9 cellular contexts compared by ENCODE assay signal in the genomic region with DNA sequence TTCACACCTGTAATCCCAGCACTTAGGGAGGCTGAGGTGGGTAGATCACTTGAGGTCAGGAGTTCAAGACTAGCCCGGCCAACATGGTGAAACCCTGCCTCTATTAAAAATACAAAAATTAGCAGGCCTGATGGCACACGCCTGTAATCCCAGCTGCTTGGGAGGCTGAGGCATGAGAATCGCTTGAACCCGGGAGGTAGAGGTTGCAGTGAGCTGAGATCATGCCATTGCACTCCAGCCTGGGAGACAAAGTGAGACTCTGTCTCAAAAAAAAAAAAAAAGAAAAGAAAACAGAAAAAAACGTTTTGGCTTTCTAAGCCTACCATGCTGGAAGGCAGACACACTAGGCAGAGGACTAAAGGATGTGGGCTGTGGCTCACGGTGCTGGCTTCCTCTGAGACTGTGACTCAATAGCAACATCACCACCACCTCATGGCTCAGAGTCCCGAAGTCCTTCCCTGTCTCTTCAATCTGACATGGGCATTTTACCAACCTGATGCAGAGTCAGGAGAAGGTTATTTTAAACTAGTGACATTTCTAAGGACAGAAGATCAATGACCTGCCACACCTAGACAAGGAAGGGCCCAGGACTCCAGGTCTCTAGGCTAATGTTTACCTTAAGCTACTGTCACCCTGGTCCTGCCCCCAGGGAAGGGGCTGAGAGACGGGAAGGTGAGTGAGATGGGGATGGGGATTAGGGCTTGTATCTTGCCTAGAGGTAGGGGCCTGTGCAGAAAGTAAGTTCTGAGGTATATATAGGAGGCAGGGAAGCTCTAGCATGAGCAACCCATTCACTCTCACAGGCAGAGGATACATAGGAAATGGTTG. TPM values are rescaled to one million over a fixed set of nuclear protein-coding genes. Genes with fewer than 3 reads are reported as not detected.
A peak's percentile ranks its signal among the peaks of the same experiment; 100 is the strongest.
DNase-seq lines count a peak whose midpoint lies in the region; ATAC-seq and TF ChIP-seq lines count a peak whose summit lies in the region.
"Had no signal": no experiment of that assay in that cellular context is flagged by ENCODE, and none has a peak within 500 bp of the region (broad histone marks: within the 10 kb centered on the region; RNA-seq: fewer than 3 reads in every experiment).

No MANE protein-coding gene starts in this region.

- no peaks in the 10 kb centered on the region for H4K20me1 ChIP-seq in BLaER1

- no peak for TF ChIP-seq CTCF in right atrium auricular region (IDR thresholded peaks at IDR 0.05)

- H3K9ac ChIP-seq in BLaER1: no peak overlapping the region

- peaks cover 25% of the 10 kb centered on the region for H3K4me1 ChIP-seq in BLaER1
- no peaks in the 10 kb centered on the region for H3K4me1 ChIP-seq in right atrium auricular region

- no peaks in the 10 kb centered on the region for H3K27me3 ChIP-seq in BLaER1
- H3K27me3 ChIP-seq in right atrium auricular region: no peaks in the 10 kb centered on the region

- H3K27ac ChIP-seq in BLaER1 (no peak overlapping the region), right atrium auricular region (peak overlapping the region; percentile 50 to 66)

- no peak overlapping the region for H3K4me3 ChIP-seq in BLaER1
- H3K4me3 ChIP-seq in right atrium auricular region: no peak overlapping the region

- H3K36me3 ChIP-seq in BLaER1 (no peaks in the 10 kb centered on the region), right atrium auricular region (no peaks in the 10 kb centered on the region)

- peak; percentile 64 for ATAC-seq in GM21529 (IDR thresholded peaks at IDR 0.05; ENCODE audit: unreplicated experiment)

- H3K9me3 ChIP-seq in BLaER1: no peaks in the 10 kb centered on the region
- no peaks in the 10 kb centered on the region for H3K9me3 ChIP-seq in right atrium auricular region

- H3K4me2 ChIP-seq in BLaER1: peak overlapping the region; percentile 43

- peak; percentile 83 for DNase-seq in MV-4-11 (lab: John Stamatoyannopoulos, UW)
- peak; percentile 66 for DNase-seq in activated T-helper 1 cell treated with Interleukin-2 at 50 U/mL for 16 hours (ENCODE audit: low read depth)
- no peak for DNase-seq in right atrium auricular region (ENCODE audit: low spot score)
- DNase-seq in stimulated activated CD8-positive, alpha-beta memory T cell treated with anti-CD3 and anti-CD28 coated beads, Interleukin-4, amount 100 ng/mL, for 1 hour (ENCODE audit: low read depth in 2 of 2, low spot score in 1 of 2): peak; percentile 44 to 52
- DNase-seq in midbrain (lab: John Stamatoyannopoulos, UW): no peak
- DNase-seq in superior temporal gyrus (ENCODE audit: extremely low spot score): no peak

RNA-seq across cellular contexts. Expression of a gene that starts 3.7 kb away (rescaled TPM):
- 10 to 100 TPM; 30.1 to 35.4 TPM for total RNA-seq in right atrium auricular region
- total RNA-seq: fibroblast of villous mesenchyme had no signal

RNA-seq across cellular contexts. Expression of a gene that starts 12.0 kb away (rescaled TPM):
- not detected for total RNA-seq in right atrium auricular region
- total RNA-seq: fibroblast of villous mesenchyme had no signal

RNA-seq across cellular contexts. Expression of a gene that starts 19.5 kb away (rescaled TPM):
- total RNA-seq in right atrium auricular region: 1 to 10 TPM; 5.9 to 8.5 TPM

RNA-seq across cellular contexts. Expression of a gene that starts 23.8 kb away (rescaled TPM):
- 100 to 1,000 TPM in 1 of 2 donors, 10 to 100 TPM in 1; 80.0 to 123 TPM for total RNA-seq in right atrium auricular region

RNA-seq across cellular contexts. Expression of a gene that starts 54.9 kb away (rescaled TPM):
- 10 to 100 TPM in 1 of 2 donors, 1 to 10 TPM in 1; 9.5 to 29.7 TPM for total RNA-seq in right atrium auricular region

Comparison
In these comparisons a context has a peak if more than half of its experiments do, and no peak if none do; other contexts are left out.
1. DNase-seq: peak in MV-4-11 (single experiment), activated T-helper 1 cell treated with Interleukin-2 at 50 U/mL for 16 hours (single experiment) and stimulated activated CD8-positive, alpha-beta memory T cell treated with anti-CD3 and anti-CD28 coated beads, Interleukin-4, amount 100 ng/mL, for 1 hour (2 of 2); none in right atrium auricular region (single experiment), midbrain (single experiment) and superior temporal gyrus (single experiment).